1 cellular context compared by ENCODE assay signal in genomic region chr6:75124085-75124484, GRCh38.
TF ChIP-seq lines count a peak whose summit lies in the region.

No MANE protein-coding gene starts in this region.

TF ChIP-seq in WTC11, 78 proteins besides CTCF, POLR2A, EP300 and RAD21 (continued from another document):
- TF ChIP-seq ATF6 (CRISPR knock-in tag; IDR thresholded peaks at IDR 0.05), result no peak
